In the genomic region with DNA sequence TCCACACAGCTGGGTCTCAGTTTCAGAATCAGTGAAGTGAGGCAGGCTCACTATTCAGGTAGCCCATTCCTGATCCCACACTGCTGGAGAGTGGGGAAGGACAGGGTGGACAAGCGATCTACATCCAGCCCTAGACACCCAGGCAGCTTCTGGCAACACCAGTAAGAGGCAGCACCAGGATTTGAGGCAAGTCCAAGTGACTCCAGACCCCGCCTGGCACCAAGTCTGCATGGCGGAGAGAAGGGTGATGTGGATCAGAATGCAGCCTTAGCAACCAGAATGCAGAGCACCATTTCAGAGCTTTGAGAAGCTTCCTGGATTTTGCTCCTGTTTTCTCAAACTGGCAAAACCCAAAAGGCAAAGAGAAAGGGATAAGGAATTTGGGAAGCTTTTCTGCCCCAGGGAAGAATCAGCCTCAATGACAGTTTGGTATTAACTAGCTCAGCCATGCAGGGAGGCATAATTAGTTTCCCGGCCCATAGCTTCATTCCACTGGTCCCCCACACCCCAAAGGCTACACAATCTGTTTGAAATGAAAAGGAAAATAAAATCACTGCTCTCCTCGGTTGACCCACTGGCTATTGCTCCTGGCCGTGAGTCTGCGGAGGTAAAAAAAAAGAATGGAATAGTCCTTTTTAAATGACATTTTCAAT, we compare ENCODE assay signal across 24 cellular contexts.
"Had no signal": no experiment of that assay in that cellular context is flagged by ENCODE, and none has a peak within 500 bp of the region (broad histone marks: within the 10 kb centered on the region; RNA-seq: fewer than 3 reads in every experiment).

No MANE protein-coding gene starts in this region.

- H3K9me3 ChIP-seq: gastroesophageal sphincter, left lung, lower lobe of right lung, right lobe of liver, testis, upper lobe of right lung had no signal

- DNase-seq: activated CD4-positive, alpha-beta memory T cell treated with anti-CD3 and anti-CD28 coated beads, Interleukin-2, amount 10 ng/mL, durations not matched to agents 7 days and 5 days; activated CD4-positive, alpha-beta T cell treated with anti-CD3 and anti-CD28 coated beads for 1 hour; activated CD4-positive, alpha-beta T cell treated with anti-CD3 and anti-CD28 coated beads, Interleukin-2, amount 10 ng/mL, durations not matched to agents 7 days and 5 days; activated gamma-delta T cell treated with Interleukin-2 at 50 U/mL for 16 hours; activated naive CD4-positive, alpha-beta T cell treated with anti-CD3 and anti-CD28 coated beads, Interleukin-2, amount 50 U/mL, for 16 hours; activated T-cell treated with anti-CD3 and anti-CD28 coated beads, Interleukin-2, amount 50 U/mL, for 4 hours; amniotic stem cell; dermis blood vessel endothelial cell; effector CD4-positive, alpha-beta T cell; erythroblast; hippocampal formation; kidney; left lung; lower lobe of right lung; naive B cell; occipital lobe; right lobe of liver; stimulated activated CD4-positive, alpha-beta T cell treated with anti-CD3 and anti-CD28 coated beads, Interleukin-2, amount 100 ng/mL, for 48 hours; stimulated activated naive CD4-positive, alpha-beta T cell treated with Interleukin-2 at 50 U/mL for 16 hours; T-helper 2 cell; testis; upper lobe of right lung had no signal

- ATAC-seq: activated T-cell treated with anti-CD3 and anti-CD28 coated beads, Interleukin-2, amount 50 U/mL, for 4 hours; activated T-helper 17 cell treated with anti-CD3 and anti-CD28 coated beads, Interleukin-2, amount 50 U/mL, for 72 hours; gastroesophageal sphincter; left lung; lower lobe of right lung; right lobe of liver; upper lobe of right lung had no signal

- H3K4me3 ChIP-seq: gastroesophageal sphincter, left lung, lower lobe of right lung, right lobe of liver, testis, upper lobe of right lung had no signal

- H3K27ac ChIP-seq: gastroesophageal sphincter, left lung, lower lobe of right lung, right lobe of liver, testis, upper lobe of right lung had no signal

- H3K27me3 ChIP-seq: gastroesophageal sphincter, left lung, right lobe of liver, testis, upper lobe of right lung had no signal

- H3K4me1 ChIP-seq: right lobe of liver had no signal

- H3K36me3 ChIP-seq: gastroesophageal sphincter, left lung, lower lobe of right lung, right lobe of liver, upper lobe of right lung had no signal
